ENCODE assay signal across 8 cellular contexts in the genomic region with DNA sequence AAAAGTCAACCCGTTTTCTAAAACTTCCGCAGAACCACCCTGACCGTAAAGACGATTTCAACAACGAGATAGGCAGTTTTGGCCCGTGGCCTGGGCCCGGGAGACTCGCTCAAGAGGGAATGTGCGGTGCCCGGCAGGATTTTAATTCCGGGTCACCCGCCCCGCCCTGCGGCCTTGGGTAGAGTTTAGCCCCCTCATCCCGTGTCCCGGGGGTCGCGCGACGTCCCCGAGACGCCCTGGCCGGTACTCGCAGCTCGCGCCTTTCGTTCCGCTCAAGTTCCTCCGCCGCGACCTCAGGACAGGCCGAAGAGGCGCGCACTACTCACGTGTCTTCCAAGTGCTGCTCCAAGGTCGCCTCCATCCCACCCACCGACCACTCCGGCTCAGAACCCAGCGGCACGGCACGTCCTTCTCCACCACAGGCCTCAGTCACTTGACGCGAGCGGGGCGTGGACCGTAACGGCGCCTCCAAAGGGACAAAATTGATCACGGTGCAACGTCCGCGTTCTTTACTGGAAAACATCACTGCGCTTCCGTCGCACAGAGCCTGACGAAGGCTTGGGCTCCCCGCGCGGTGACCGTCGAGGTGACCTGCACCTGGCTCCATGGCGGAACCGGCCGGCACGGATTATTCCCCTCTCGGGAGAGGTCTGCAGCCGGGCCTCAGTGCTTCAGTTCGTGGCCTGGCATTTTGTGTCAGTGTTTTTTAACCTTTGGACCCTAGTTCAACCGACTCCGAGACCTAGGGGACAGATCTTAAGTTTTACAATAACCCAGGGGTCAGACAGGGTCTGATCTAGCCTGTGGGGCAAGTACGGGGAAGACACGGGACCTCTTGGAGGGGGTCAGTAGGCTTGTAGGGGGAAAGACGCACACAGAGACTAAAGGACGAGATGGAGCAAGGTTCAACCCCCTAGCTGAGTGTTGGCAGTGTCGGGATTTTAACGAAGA. TPM values are rescaled to one million over a fixed set of nuclear protein-coding genes. Genes with fewer than 3 reads are reported as not detected.
A peak's percentile ranks its signal among the peaks of the same experiment; 100 is the strongest.
DNase-seq lines count a peak whose midpoint lies in the region; ATAC-seq and TF ChIP-seq lines count a peak whose summit lies in the region.

A gene (minus strand): TSS at position 435 of the 951 bp plus-strand sequence. CDS start 74 bp downstream, at position 361.

- peak within 1 kb of the TSS; percentile 81 to 93 for H3K4me3 ChIP-seq in ascending aorta
- peak within 1 kb of the TSS; percentile 68 for H3K4me3 ChIP-seq in right cardiac atrium (ENCODE audit: low read length)
- peak within 1 kb of the TSS; percentile 86 to 99 for H3K4me3 ChIP-seq in uterus

- peaks cover 9 to 16% of the 10 kb centered on the region in 2 donors for H3K4me1 ChIP-seq in ascending aorta
- H3K4me1 ChIP-seq in right cardiac atrium (ENCODE audit: control insufficient read depth, insufficient read depth, low read length), result no peaks in the 10 kb centered on the region
- peaks cover 0 to 5% of the 10 kb centered on the region in 2 donors for H3K4me1 ChIP-seq in uterus

- peak in 2 of 3 experiments; percentile 5 to 15 for TF ChIP-seq CTCF in ascending aorta (IDR thresholded peaks at IDR 0.05)
- TF ChIP-seq CTCF in uterus (IDR thresholded peaks at IDR 0.05), result peak; percentile 5 to 47 (median 18)

- H3K36me3 ChIP-seq in ascending aorta, result peaks cover 20 to 31% of the 10 kb centered on the region in 2 donors
- no peaks in the 10 kb centered on the region for H3K36me3 ChIP-seq in uterus

- ATAC-seq in HG02884 (IDR thresholded peaks at IDR 0.05; ENCODE audit: unreplicated experiment) (peak; percentile 75), right cardiac atrium (peak; percentile 96 to 98)

- no peaks in the 10 kb centered on the region for H3K27me3 ChIP-seq in ascending aorta
- no peaks in the 10 kb centered on the region for H3K27me3 ChIP-seq in right cardiac atrium (ENCODE audit: control insufficient read depth, insufficient read depth)
- H3K27me3 ChIP-seq in uterus, result no peaks in the 10 kb centered on the region

- H3K9me3 ChIP-seq in ascending aorta, result no peaks in the 10 kb centered on the region
- H3K9me3 ChIP-seq in right cardiac atrium (ENCODE audit: control insufficient read depth, low read length), result no peaks in the 10 kb centered on the region
- H3K9me3 ChIP-seq in uterus, result no peaks in the 10 kb centered on the region

- peak; percentile 89 for TF ChIP-seq POLR2A in GM15510 (IDR thresholded peaks at IDR 0.05; ENCODE audit: borderline replicate concordance, extremely low read depth, insufficient read length)
- peak; percentile 60 to 86 for TF ChIP-seq POLR2A in uterus (IDR thresholded peaks at IDR 0.05)

- WGBS in right cardiac atrium, result under 1% methylated on average over 76 of the region's 76 CpGs

- H3K27ac ChIP-seq in ascending aorta, result peak within 1 kb of the TSS; percentile 93 to 96
- H3K27ac ChIP-seq in right cardiac atrium (ENCODE audit: low read length), result peak within 1 kb of the TSS; percentile 80
- H3K27ac ChIP-seq in uterus, result peak within 1 kb of the TSS; percentile 94

- intact Hi-C loops in T-helper 2 cell treated with Interferon-gamma antibody and Interleukin-4, amounts not matched to agents 100 ng/mL and 5 ng/mL, for 36 hours (cut with micrococcal nuclease), result loop anchor here (1.0 kb wide), 3 partner anchors 69 to 265 kb away; a partner anchor contains a TSS
- intact Hi-C loops in ascending aorta (cut with DNase I) (loop anchor here (1.0 kb wide), 3 partner anchors 17 to 197 kb away; a partner anchor contains a TSS), right cardiac atrium (cut with DNase I) (loop anchor here in 3 of 4 donors (5.0 to 10.0 kb wide), 2 partner anchors 63 to 200 kb away; no protein-coding TSS in a partner anchor), uterus (cut with DNase I; ENCODE audit: low total_unique reads) (loop anchor here (2.0 kb wide), 1 partner anchor 71 kb away; no protein-coding TSS in a partner anchor)

- DNase-seq in NCI-H1694 treated with DMSO at 0.1 percent for 48 hours (lab: John Stamatoyannopoulos, UW) (peak; percentile 86), ascending aorta (ENCODE audit: low spot score in 2 of 2) (peak; percentile 75 to 97), right cardiac atrium (peak; percentile 94 to 97 (median 97)), pulmonary artery endothelial cell (ENCODE audit: low read depth, low spot score) (peak; percentile 75), uterus (peak; percentile 90 to 93)

RNA-seq across cellular contexts. Expression of the gene that starts here (rescaled TPM):
- total RNA-seq in T-helper 2 cell treated with Interferon-gamma antibody and Interleukin-4, amounts not matched to agents 100 ng/mL and 5 ng/mL, for 36 hours, result 120 and 127 TPM in 2 replicates
- total RNA-seq in ascending aorta, result 21.7 TPM
- 100 to 1,000 TPM; 185 to 236 (median 207) TPM for total RNA-seq in right cardiac atrium
- polyA plus RNA-seq in right cardiac atrium, result 549 TPM
- 80.0 and 97.7 TPM in 2 replicates for total RNA-seq in pulmonary artery endothelial cell
- 100 to 1,000 TPM in 1 of 4 donors, 10 to 100 TPM in 2, 1 to 10 TPM in 1; 5.4 to 117 (median 58.5) TPM for total RNA-seq in uterus

Comparison
In these comparisons a context has a peak if more than half of its experiments do, and no peak if none do; other contexts are left out.
1. Peak in every context shown above with its lines: DNase-seq, ATAC-seq, H3K4me3 ChIP-seq and H3K27ac ChIP-seq.